In genomic region chr2:237473474-237474453, GRCh38 we compare ENCODE assay signal across 8 cellular contexts. TPM values are rescaled to one million over a fixed set of nuclear protein-coding genes. Genes with fewer than 3 reads are reported as not detected.
A peak's percentile ranks its signal among the peaks of the same experiment; 100 is the strongest.
DNase-seq lines count a peak whose midpoint lies in the region; ATAC-seq and TF ChIP-seq lines count a peak whose summit lies in the region.

No MANE protein-coding gene starts in this region.

- H3K27ac ChIP-seq in CD4-positive, alpha-beta T cell (ENCODE audit: low read depth, low read length): no peak overlapping the region
- peak overlapping the region in 1 of 2 donors; percentile 93 for H3K27ac ChIP-seq in coronary artery
- H3K27ac ChIP-seq in neuronal stem cell (replicated peaks; ENCODE audit: low read length): no peak overlapping the region

- DNase-seq in CD4-positive, alpha-beta T cell: no peak
- DNase-seq in M059J (ENCODE audit: low read depth) (peak; percentile 95), coronary artery (ENCODE audit: low spot score) (peak; percentile 75), neuronal stem cell (ENCODE audit: low spot score) (no peak), NCI-H187 (lab: John Stamatoyannopoulos, UW) (no peak), NCI-H1694 treated with DMSO at 0.1 percent for 48 hours (lab: John Stamatoyannopoulos, UW) (no peak)
- DNase-seq in central memory CD4-positive, alpha-beta T cell: no peak

- peak overlapping the region; percentile 18 for H3K23ac ChIP-seq in neuronal stem cell (ENCODE audit: low read depth, low read length, poor library complexity)

- no peak overlapping the region for H2BK120ac ChIP-seq in neuronal stem cell (ENCODE audit: low read depth, low read length)

- H4K91ac ChIP-seq in neuronal stem cell (ENCODE audit: low read depth, low read length, poor library complexity): no peak overlapping the region

- peaks cover 32% of the 10 kb centered on the region for H3K4me1 Mint-ChIP-seq in CD4-positive, alpha-beta T cell (ENCODE audit: low read depth)

- no peak overlapping the region for H3K18ac ChIP-seq in neuronal stem cell (ENCODE audit: low read length)

- ATAC-seq in CD4-positive, alpha-beta T cell (ENCODE audit: poor library complexity): no peak
- no peak for ATAC-seq in HG02870 (IDR thresholded peaks at IDR 0.05; ENCODE audit: unreplicated experiment)

- intact Hi-C loops in CD4-positive, alpha-beta T cell (cut with DNase I, micrococcal nuclease): loop anchor here in 1 of 2 experiments (10.0 kb wide), 1 partner anchor 389 kb away; the partner anchor contains the start of gene COPS8

- no peak overlapping the region for H2BK5ac ChIP-seq in neuronal stem cell (ENCODE audit: low read length)

- no peaks in the 10 kb centered on the region for H3K36me3 Mint-ChIP-seq in CD4-positive, alpha-beta T cell (ENCODE audit: low read depth)

- H3K79me1 ChIP-seq in neuronal stem cell (ENCODE audit: low read depth, low read length): no peaks in the 10 kb centered on the region

- no peaks in the 10 kb centered on the region for H3K9me3 ChIP-seq in CD4-positive, alpha-beta T cell (ENCODE audit: control insufficient read depth, low read length)
- H3K9me3 ChIP-seq in neuronal stem cell (replicated peaks in 1 of 2; ENCODE audit: control insufficient read depth in 2 of 2, insufficient read depth in 1 of 2, low read depth in 1 of 2, low read length in 2 of 2): no peaks in the 10 kb centered on the region

- H3K4me1 ChIP-seq in neuronal stem cell (ENCODE audit: control insufficient read depth in 2 of 2, insufficient read depth in 1 of 2, low read depth in 1 of 2, low read length in 2 of 2): peaks cover 3 to 7% of the 10 kb centered on the region in 2 donors

- no peak overlapping the region for H4K8ac ChIP-seq in neuronal stem cell (ENCODE audit: low read depth, low read length)

- peak overlapping the region; percentile 95 for H2AFZ ChIP-seq in neuronal stem cell (ENCODE audit: low read length)

- no peaks in the 10 kb centered on the region for H3K27me3 ChIP-seq in CD4-positive, alpha-beta T cell (ENCODE audit: control insufficient read depth, insufficient read depth, low read length)
- H3K27me3 ChIP-seq in neuronal stem cell (ENCODE audit: control insufficient read depth in 3 of 3, insufficient read depth in 3 of 3, low read depth in 1 of 3, low read length in 3 of 3): peaks cover 0 to 14% (median 14%) of the 10 kb centered on the region in 3 experiments

- no peaks in the 10 kb centered on the region for H3K9me3 Mint-ChIP-seq in CD4-positive, alpha-beta T cell

- TF ChIP-seq CTCF in CD4-positive, alpha-beta T cell (IDR thresholded peaks at IDR 0.05): no peak
- TF ChIP-seq CTCF in coronary artery (IDR thresholded peaks at IDR 0.05): no peak

- peak overlapping the region; percentile 64 for H2BK15ac ChIP-seq in neuronal stem cell (ENCODE audit: low read length)

- no peak overlapping the region for H2BK12ac ChIP-seq in neuronal stem cell (ENCODE audit: low read length)

- CTCF ChIA-PET in CD4-positive, alpha-beta T cell (lab: Charles Lee): interaction anchor here (0.7 to 5.9 kb wide), 2 partner anchors 39 to 52 kb away, joined by 3 to 127 read pairs; no protein-coding TSS in a partner anchor

- peaks cover 11% of the 10 kb centered on the region for H3K27me3 Mint-ChIP-seq in CD4-positive, alpha-beta T cell

- no peaks in the 10 kb centered on the region for H3K36me3 ChIP-seq in neuronal stem cell (replicated peaks in 1 of 2; ENCODE audit: control insufficient read depth in 2 of 2, insufficient read depth in 2 of 2, low read length in 2 of 2)

- peak overlapping the region; percentile 93 for H3K4me3 Mint-ChIP-seq in CD4-positive, alpha-beta T cell

- peak overlapping the region; percentile 41 for H2AK5ac ChIP-seq in neuronal stem cell (ENCODE audit: low read depth, low read length)

- H3K14ac ChIP-seq in neuronal stem cell (ENCODE audit: low read length): no peak overlapping the region

- WGBS in neuronal stem cell (ENCODE audit: extremely low coverage in 2 of 2, insufficient read length in 2 of 2, insufficient replicate concordance in 1 of 2), 2 donors: no CpG with 5 or more reads among the region's 22 CpGs

- H3K4me3 ChIP-seq in coronary artery (no peak overlapping the region), neuronal stem cell (ENCODE audit: low read length in 2 of 2) (peak overlapping the region in 1 of 2 donors; percentile 58)

- H3K4ac ChIP-seq in neuronal stem cell (ENCODE audit: low read length): no peak overlapping the region

- POLR2A ChIA-PET in CD4-positive, alpha-beta T cell (lab: Charles Lee): interaction anchor here (0.9 to 4.1 kb wide), 4 partner anchors 33 to 388 kb away, joined by 3 to 59 read pairs (median 16); partner anchors contain the start of gene COPS8

- peak overlapping the region; percentile 25 for H3K9ac ChIP-seq in neuronal stem cell (ENCODE audit: low read depth, low read length, poor library complexity)

- H3K27ac Mint-ChIP-seq in CD4-positive, alpha-beta T cell: peak overlapping the region; percentile 47

- H3K4me2 ChIP-seq in neuronal stem cell (ENCODE audit: insufficient read depth, low read length, poor library complexity, severe bottlenecking): no peak overlapping the region

RNA-seq across cellular contexts. Expression of gene MLPH, which starts 13.3 kb away (rescaled TPM):
- under 1 TPM in 1 of 2 experiments, not detected in 1; 0.39 TPM for total RNA-seq in CD4-positive, alpha-beta T cell
- 50.7 and 68.8 TPM in 2 replicates for total RNA-seq in M059J (2014; rRNA removed; shearing (Covaris generic))
- 0.03 TPM for polyA plus RNA-seq in neuronal stem cell (2013, experiment 1 of 2)
- 0.08 TPM for polyA plus RNA-seq in neuronal stem cell (2013, experiment 2 of 2)

RNA-seq across cellular contexts. Expression of gene COL6A3, which starts 59.8 kb away (rescaled TPM):
- total RNA-seq in CD4-positive, alpha-beta T cell: 1 to 10 TPM; 1.3 TPM
- total RNA-seq in M059J (2014; rRNA removed; shearing (Covaris generic)): 2.1 and 3.5 TPM in 2 replicates
- 0.07 TPM for polyA plus RNA-seq in neuronal stem cell (2013, experiment 1 of 2)
- 0.08 TPM for polyA plus RNA-seq in neuronal stem cell (2013, experiment 2 of 2)

Comparison
In these comparisons a context has a peak if more than half of its experiments do, and no peak if none do; other contexts are left out.
1. DNase-seq: peak in M059J (single experiment) and coronary artery (single experiment); none in CD4-positive, alpha-beta T cell (0 of 10), neuronal stem cell (single experiment), NCI-H187 (0 of 2), central memory CD4-positive, alpha-beta T cell (single experiment) and NCI-H1694 treated with DMSO at 0.1 percent for 48 hours (single experiment).
2. RNA of gene MLPH, which starts 13.3 kb away (total RNA-seq): 50.7 to 68.8 TPM in M059J; 0.39 TPM in CD4-positive, alpha-beta T cell; every median in the first group is over 10 times any median in the second.